Comparison of ENCODE assay signal across 19 cellular contexts in the genomic region with DNA sequence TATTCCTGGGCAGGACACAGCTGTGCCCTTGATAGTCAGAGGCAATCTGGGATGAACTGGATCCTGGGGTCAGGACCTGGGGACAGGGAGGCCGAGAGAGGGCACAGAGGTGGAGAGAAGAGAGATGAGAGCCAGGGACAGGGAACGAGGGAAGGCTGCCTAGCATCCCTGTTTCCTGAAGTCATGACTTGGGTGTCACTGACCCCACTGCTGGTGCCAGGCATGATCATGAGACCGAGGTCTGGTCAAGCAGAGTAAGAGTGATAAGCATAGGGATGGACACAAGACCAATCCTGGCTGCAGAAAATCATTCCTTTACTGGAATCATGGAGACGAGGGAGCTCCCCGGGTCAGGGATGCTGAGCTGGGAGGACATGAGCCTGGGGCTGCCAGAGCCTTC. TPM values are rescaled to one million over a fixed set of nuclear protein-coding genes. Genes with fewer than 3 reads are reported as not detected.
DNase-seq lines count a peak whose midpoint lies in the region; ATAC-seq, FAIRE-seq and TF ChIP-seq lines count a peak whose summit lies in the region.
"Had no signal": no experiment of that assay in that cellular context is flagged by ENCODE, and none has a peak within 500 bp of the region (broad histone marks: within the 10 kb centered on the region; RNA-seq: fewer than 3 reads in every experiment).

No MANE protein-coding gene starts in this region.

- H3K4me3 Mint-ChIP-seq in T-helper 17 cell = no peak overlapping the region
- H3K4me3 Mint-ChIP-seq in activated naive CD8-positive, alpha-beta T cell treated with anti-CD3 and anti-CD28 coated beads for 36 hours = no peak overlapping the region
- H3K4me3 Mint-ChIP-seq: CD4-positive, CD25-positive, alpha-beta regulatory T cell; CD8-positive, alpha-beta memory T cell; H9 had no signal

- no peak for TF ChIP-seq POLR2A in HepG2 (IDR thresholded peaks at IDR 0.05; ENCODE audit: insufficient read depth in 1 of 2, low read depth in 2 of 2, low read length in 2 of 2)

- H2AFZ ChIP-seq in HepG2 (ENCODE audit: low read length) = no peak overlapping the region

- no peak overlapping the region for H3K9ac ChIP-seq in HepG2 (ENCODE audit: insufficient read depth, low read depth, low read length)

- POLR2A ChIA-PET in HepG2 (lab: Yijun Ruan, JAX) = no interaction called here

- H4K20me1 ChIP-seq in HepG2 (ENCODE audit: insufficient read depth, low read length) = no peaks in the 10 kb centered on the region; the same call in 1 of the 2 replicates

- H3K79me2 ChIP-seq in HepG2 (ENCODE audit: insufficient read depth, low read length) = no peaks in the 10 kb centered on the region

- H3K4me3 ChIP-seq in HepG2 (replicated peaks in 1 of 3; ENCODE audit: insufficient read depth in 1 of 3, low read depth in 2 of 3, low read length in 3 of 3) = no peak overlapping the region

- H3K27ac Mint-ChIP-seq in T-helper 17 cell = peak overlapping the region; percentile 59
- H3K27ac Mint-ChIP-seq in activated naive CD8-positive, alpha-beta T cell treated with anti-CD3 and anti-CD28 coated beads for 36 hours = no peak overlapping the region
- H3K27ac Mint-ChIP-seq: H9 had no signal

- H3K9me3 Mint-ChIP-seq in activated naive CD8-positive, alpha-beta T cell treated with anti-CD3 and anti-CD28 coated beads for 36 hours = no peaks in the 10 kb centered on the region
- H3K9me3 Mint-ChIP-seq: H9 had no signal

- intact Hi-C loops in HepG2 (cut with micrococcal nuclease; ENCODE audit: unreplicated experiment) = no loop called here
- intact Hi-C loops in posterior vena cava (cut with DNase I) = no loop called here

- ATAC-seq in T-helper 17 cell (no peak), HepG2 (no peak), GM18873 (IDR thresholded peaks at IDR 0.05; ENCODE audit: low FRiP score, unreplicated experiment) (no peak)

- no peak overlapping the region for H3K27ac ChIP-seq in HepG2 (ENCODE audit: extremely low read length, insufficient read depth, low read length)

- H3K27me3 ChIP-seq in HepG2 (ENCODE audit: control insufficient read depth in 1 of 2, insufficient read depth in 2 of 2, low read length in 2 of 2) = no peaks in the 10 kb centered on the region; a peak in 1 of 5 replicates
- H3K27me3 ChIP-seq: BE2C had no signal

- no peaks in the 10 kb centered on the region for H3K36me3 ChIP-seq in HepG2 (replicated peaks in 1 of 2; ENCODE audit: control insufficient read depth in 1 of 2, insufficient read depth in 2 of 2, low read length in 2 of 2)
- H3K36me3 ChIP-seq: BE2C had no signal

- in situ Hi-C loops in HepG2 (cut with HindIII; ENCODE audit: extremely low pct_ligation_motif_present, low pct_unique_long_range_greater_than_20kb) = no loop called here

- H3K27me3 Mint-ChIP-seq in T-helper 17 cell = no peaks in the 10 kb centered on the region
- H3K27me3 Mint-ChIP-seq in activated naive CD8-positive, alpha-beta T cell treated with anti-CD3 and anti-CD28 coated beads for 36 hours = peaks cover 3% of the 10 kb centered on the region

- no peak for TF ChIP-seq RAD21 in HepG2 (CRISPR knock-in tag; IDR thresholded peaks at IDR 0.05)

- peaks cover 8% of the 10 kb centered on the region for H3K4me1 Mint-ChIP-seq in T-helper 17 cell
- no peaks in the 10 kb centered on the region for H3K4me1 Mint-ChIP-seq in activated naive CD8-positive, alpha-beta T cell treated with anti-CD3 and anti-CD28 coated beads for 36 hours
- H3K4me1 Mint-ChIP-seq: CD8-positive, alpha-beta memory T cell had no signal

- CTCF ChIA-PET in HepG2 (lab: Yijun Ruan, JAX; ENCODE audit: low intra/inter-chr PET ratio, low total read pairs) = no interaction called here

- FAIRE-seq in HepG2 (lab: Jason Lieb, UNC) = no peak
- FAIRE-seq: A204.1, G401.6, GM12891, GM18507, H1 had no signal

- H3K36me3 Mint-ChIP-seq in T-helper 17 cell (ENCODE audit: low read depth) = no peaks in the 10 kb centered on the region
- no peaks in the 10 kb centered on the region for H3K36me3 Mint-ChIP-seq in activated naive CD8-positive, alpha-beta T cell treated with anti-CD3 and anti-CD28 coated beads for 36 hours
- H3K36me3 Mint-ChIP-seq: CD8-positive, alpha-beta memory T cell had no signal

- no peaks in the 10 kb centered on the region for H3K4me1 ChIP-seq in HepG2 (ENCODE audit: insufficient read depth, low read length)
- H3K4me1 ChIP-seq: BE2C had no signal

- TF ChIP-seq CTCF in HepG2 (CRISPR knock-in tag; IDR thresholded peaks at IDR 0.05) = no peak

- no peak overlapping the region for H3K4me2 ChIP-seq in HepG2 (ENCODE audit: low read depth, low read length)

- H3K9me3 ChIP-seq in T-helper 17 cell (ENCODE audit: control insufficient read depth, low read length, poor library complexity, severe bottlenecking) (no peaks in the 10 kb centered on the region), HepG2 (ENCODE audit: low read length) (no peaks in the 10 kb centered on the region)
- H3K9me3 ChIP-seq: BE2C had no signal

- DNase-seq in T-helper 17 cell (no peak), HepG2 (ENCODE audit: low spot score) (no peak), posterior vena cava (ENCODE audit: low spot score) (peak; percentile 45), DMS53 (lab: John Stamatoyannopoulos, UW) (no peak)
- no peak for DNase-seq in activated naive CD8-positive, alpha-beta T cell treated with anti-CD3 and anti-CD28 coated beads for 36 hours
- DNase-seq: ACHN; BE2C; C1 segment of cervical spinal cord; CD4-positive, CD25-positive, alpha-beta regulatory T cell; COR-L47; DMS 273 treated with DMSO at 0.1 percent for 48 hours; H9 had no signal

- 0% methylated on average over 5 of the region's 5 CpGs for WGBS in HepG2 (ENCODE audit: low lambda C conversion rate)

- TF ChIP-seq EP300 in HepG2 (IDR thresholded peaks at IDR 0.05; ENCODE audit: low read depth in 2 of 2, low read length in 2 of 2) (no peak), HepG2 (CRISPR knock-in tag; IDR thresholded peaks at IDR 0.05; ENCODE audit: borderline replicate concordance) (no peak)

- BruUV-seq in HepG2 (replicated peaks; lab: Mats Ljungman, UMichigan) = no TSS peak

TF ChIP-seq in HepG2, 621 proteins besides CTCF, POLR2A, EP300 and RAD21 (continues in another document):
- TF ChIP-seq EED (CRISPR knock-in tag; IDR thresholded peaks at IDR 0.05) = 0 out of 2 replicates have a peak, but pooled peaks have one; percentile 21
- no peak for TF ChIP-seq ZNF7 (CRISPR knock-in tag; IDR thresholded peaks at IDR 0.05)

RNA-seq across cellular contexts. Expression of a gene that starts 36.1 kb away (rescaled TPM):
- total RNA-seq in T-helper 17 cell (10 to 100 TPM; 14.1 to 35.1 TPM), HepG2 (2016; rRNA removed; fragmentation: Illumina TruSeq; extraction: Trizol) (1.7 and 1.9 TPM in 2 replicates), posterior vena cava (1 to 10 TPM; 2.7 to 4.0 TPM)
- 0.81 and 1.3 TPM in 2 replicates for total RNA-seq in HepG2 (2016; cell fraction: cytosol; rRNA removed; fragmentation: Illumina TruSeq; extraction: Trizol; ENCODE audit: low read depth)
- 1.8 and 2.0 TPM in 2 replicates for total RNA-seq in HepG2 (2016; cell fraction: insoluble cytoplasmic fraction; rRNA removed; fragmentation: Illumina TruSeq; extraction: Trizol)
- 1.8 and 2.3 TPM in 2 replicates for total RNA-seq in HepG2 (2016; cell fraction: membrane; rRNA removed; fragmentation: Illumina TruSeq; extraction: Trizol)
- 1.4 and 1.5 TPM in 2 replicates for total RNA-seq in HepG2 (2016; cell fraction: nucleus; rRNA removed; fragmentation: Illumina TruSeq; extraction: Trizol)
- polyA plus RNA-seq in HepG2 (2011; rRNA removed) = 1.9 and 2.0 TPM in 2 replicates
- 1.5 and 2.7 TPM in 2 replicates for polyA plus RNA-seq in HepG2 (2011; cell fraction: cytosol; rRNA removed)
- 6.1 and 6.2 TPM in 2 replicates for polyA plus RNA-seq in HepG2 (2011; cell fraction: nucleus; rRNA removed)
- polyA plus RNA-seq in HepG2 (2012) = 0.95 and 1.2 TPM in 2 replicates
- 0.83 and 1.3 TPM in 2 replicates for polyA plus RNA-seq in HepG2 (2016; cell fraction: cytosol; fragmentation: Illumina TruSeq; extraction: Trizol; ENCODE audit: low read depth)
- 2.6 and 3.0 TPM in 2 replicates for polyA plus RNA-seq in HepG2 (2016; cell fraction: insoluble cytoplasmic fraction; fragmentation: Illumina TruSeq; extraction: Trizol; ENCODE audit: low read depth)
- 1.3 and 1.8 TPM in 2 replicates for polyA plus RNA-seq in HepG2 (2016; cell fraction: membrane; fragmentation: Illumina TruSeq; extraction: Trizol; ENCODE audit: low read depth)
- 3.1 and 3.2 TPM in 2 replicates for polyA plus RNA-seq in HepG2 (2016; cell fraction: nucleus; fragmentation: Illumina TruSeq; extraction: Trizol; ENCODE audit: insufficient read depth, low read depth)
- polyA minus RNA-seq in HepG2 (2011; rRNA and poly(A)+ RNA removed; ENCODE audit: low replicate concordance) = 2.7 and 3.5 TPM in 2 replicates
- 0.40 and 1.2 TPM in 2 replicates for polyA minus RNA-seq in HepG2 (2011; cell fraction: cytosol; rRNA and poly(A)+ RNA removed)
- polyA minus RNA-seq in HepG2 (2011; cell fraction: nucleus; rRNA and poly(A)+ RNA removed) = 0.50 and 0.52 TPM in 2 replicates
- total RNA-seq in activated naive CD8-positive, alpha-beta T cell treated with anti-CD3 and anti-CD28 coated beads for 36 hours = 10 to 100 TPM; 21.3 to 21.4 TPM

RNA-seq across cellular contexts. Expression of a gene that starts 46.5 kb away (rescaled TPM):
- total RNA-seq in T-helper 17 cell (not detected), HepG2 (2016; rRNA removed; fragmentation: Illumina TruSeq; extraction: Trizol) (not detected in 2 replicates), posterior vena cava (1 to 10 TPM in 1 of 2 donors, under 1 TPM in 1; 0.24 to 1.1 TPM)
- total RNA-seq in HepG2 (2016; cell fraction: cytosol; rRNA removed; fragmentation: Illumina TruSeq; extraction: Trizol; ENCODE audit: low read depth) = not detected in 2 replicates
- not detected in 2 replicates for total RNA-seq in HepG2 (2016; cell fraction: insoluble cytoplasmic fraction; rRNA removed; fragmentation: Illumina TruSeq; extraction: Trizol)
- not detected in 2 replicates for total RNA-seq in HepG2 (2016; cell fraction: membrane; rRNA removed; fragmentation: Illumina TruSeq; extraction: Trizol)
- total RNA-seq in HepG2 (2016; cell fraction: nucleus; rRNA removed; fragmentation: Illumina TruSeq; extraction: Trizol) = not detected in 2 replicates
- polyA plus RNA-seq in HepG2 (2011; rRNA removed) = not detected in 2 replicates
- not detected in 2 replicates for polyA plus RNA-seq in HepG2 (2011; cell fraction: cytosol; rRNA removed)
- polyA plus RNA-seq in HepG2 (2011; cell fraction: nucleus; rRNA removed) = not detected in 2 replicates
- polyA plus RNA-seq in HepG2 (2012) = not detected in 2 replicates
- not detected in 2 replicates for polyA plus RNA-seq in HepG2 (2016; cell fraction: cytosol; fragmentation: Illumina TruSeq; extraction: Trizol; ENCODE audit: low read depth)
- polyA plus RNA-seq in HepG2 (2016; cell fraction: insoluble cytoplasmic fraction; fragmentation: Illumina TruSeq; extraction: Trizol; ENCODE audit: low read depth) = not detected in 2 replicates
- not detected in 2 replicates for polyA plus RNA-seq in HepG2 (2016; cell fraction: membrane; fragmentation: Illumina TruSeq; extraction: Trizol; ENCODE audit: low read depth)
- not detected in 2 replicates for polyA plus RNA-seq in HepG2 (2016; cell fraction: nucleus; fragmentation: Illumina TruSeq; extraction: Trizol; ENCODE audit: insufficient read depth, low read depth)
- not detected in 2 replicates for polyA minus RNA-seq in HepG2 (2011; rRNA and poly(A)+ RNA removed; ENCODE audit: low replicate concordance)
- polyA minus RNA-seq in HepG2 (2011; cell fraction: cytosol; rRNA and poly(A)+ RNA removed) = not detected in 2 replicates
- not detected in 2 replicates for polyA minus RNA-seq in HepG2 (2011; cell fraction: nucleus; rRNA and poly(A)+ RNA removed)
- not detected for total RNA-seq in activated naive CD8-positive, alpha-beta T cell treated with anti-CD3 and anti-CD28 coated beads for 36 hours
- total RNA-seq: CD4-positive, CD25-positive, alpha-beta regulatory T cell; CD8-positive, alpha-beta memory T cell had no signal
- polyA plus RNA-seq: CD4-positive, CD25-positive, alpha-beta regulatory T cell; CD8-positive, alpha-beta memory T cell had no signal
